Comparison of ENCODE assay signal across 8 cellular contexts in the genomic region with DNA sequence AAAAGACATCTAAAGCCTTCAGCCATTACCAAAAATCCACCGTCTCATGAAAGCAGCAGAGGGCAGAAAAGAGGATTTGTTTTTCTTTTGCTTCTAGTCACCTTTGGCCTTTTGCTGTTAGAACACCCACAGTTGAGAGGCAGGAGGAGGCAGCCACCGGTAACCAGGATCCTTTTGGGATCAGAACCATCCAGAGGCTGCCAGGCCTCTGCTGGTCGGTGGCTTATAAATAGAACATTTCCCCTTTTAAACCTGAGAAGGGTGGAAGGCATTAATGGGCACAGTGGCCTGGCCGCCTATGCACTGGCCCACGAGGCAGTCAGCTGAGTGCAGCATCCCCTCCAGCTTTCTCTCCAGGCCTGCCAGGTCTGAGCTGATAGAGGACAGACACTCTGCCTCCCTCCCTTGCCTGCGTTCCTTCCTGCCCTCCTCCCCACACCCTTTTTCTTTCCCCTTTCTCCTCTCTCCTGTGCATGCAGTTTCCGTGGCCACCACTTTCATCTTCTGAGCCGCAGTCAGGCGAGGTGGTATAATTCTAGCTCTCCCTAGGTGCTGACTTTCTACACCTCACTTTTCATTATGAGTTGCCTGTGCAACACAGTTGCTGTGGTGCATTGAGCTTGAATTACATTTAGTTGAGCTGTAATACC.
DNase-seq lines count a peak whose midpoint lies in the region; ATAC-seq and TF ChIP-seq lines count a peak whose summit lies in the region.

No MANE protein-coding gene starts in this region.

- H3K27me3 Mint-ChIP-seq in activated naive CD4-positive, alpha-beta T cell treated with anti-CD3 and anti-CD28 coated beads for 36 hours (ENCODE audit: low read depth), result no peaks in the 10 kb centered on the region
- H3K27me3 Mint-ChIP-seq in T-helper 1 cell treated with Interleukin-12 subunit alpha and Interleukin-12 subunit beta and Interleukin-4 antibody, amounts not matched to agents 30 μg/mL and 1 μg/mL, for 36 hours (ENCODE audit: low read depth), result peaks cover 4% of the 10 kb centered on the region
- H3K27me3 Mint-ChIP-seq in immature natural killer cell (ENCODE audit: low read depth in 3 of 3), result peaks cover 2 to 4% (median 3%) of the 10 kb centered on the region in 3 donors

- peaks cover 0 to 28% (median 12%) of the 10 kb centered on the region in 4 donors for H3K4me1 ChIP-seq in tibial nerve

- TF ChIP-seq EP300 in tibial nerve (IDR thresholded peaks at IDR 0.05), result peak in 1 of 2 donors; percentile 26

- ATAC-seq in HG02623 (IDR thresholded peaks at IDR 0.05; ENCODE audit: unreplicated experiment), result peak; percentile 58

- no peak for TF ChIP-seq POLR2A in tibial nerve (IDR thresholded peaks at IDR 0.05)

- no peak overlapping the region for H3K27ac Mint-ChIP-seq in activated naive CD4-positive, alpha-beta T cell treated with anti-CD3 and anti-CD28 coated beads for 36 hours
- H3K27ac Mint-ChIP-seq in T-helper 1 cell treated with Interleukin-12 subunit alpha and Interleukin-12 subunit beta and Interleukin-4 antibody, amounts not matched to agents 30 μg/mL and 1 μg/mL, for 36 hours, result peak overlapping the region; percentile 14
- H3K27ac Mint-ChIP-seq in immature natural killer cell, result peak overlapping the region; percentile 56 to 85 (median 74)

- CTCF ChIA-PET in activated naive CD4-positive, alpha-beta T cell treated with anti-CD3 and anti-CD28 coated beads for 36 hours (lab: Charles Lee), result interaction anchor here (0.6 to 1.6 kb wide), 6 partner anchors 12 to 802 kb away, joined by 3 to 5 read pairs (median 4); no protein-coding TSS in a partner anchor

- H3K4me1 Mint-ChIP-seq in activated naive CD4-positive, alpha-beta T cell treated with anti-CD3 and anti-CD28 coated beads for 36 hours (ENCODE audit: low read depth), result peaks cover 42% of the 10 kb centered on the region
- H3K4me1 Mint-ChIP-seq in T-helper 1 cell treated with Interleukin-12 subunit alpha and Interleukin-12 subunit beta and Interleukin-4 antibody, amounts not matched to agents 30 μg/mL and 1 μg/mL, for 36 hours (ENCODE audit: low read depth), result peaks cover 23% of the 10 kb centered on the region
- peaks cover 44 to 64% of the 10 kb centered on the region in 2 donors for H3K4me1 Mint-ChIP-seq in immature natural killer cell

- H3K9me3 ChIP-seq in tibial nerve, result no peaks in the 10 kb centered on the region

- TF ChIP-seq CTCF in tibial nerve (IDR thresholded peaks at IDR 0.05), result peak in 1 of 5 experiments; percentile 18

- H3K4me3 Mint-ChIP-seq in activated naive CD4-positive, alpha-beta T cell treated with anti-CD3 and anti-CD28 coated beads for 36 hours, result no peak overlapping the region
- no peak overlapping the region for H3K4me3 Mint-ChIP-seq in T-helper 1 cell treated with Interleukin-12 subunit alpha and Interleukin-12 subunit beta and Interleukin-4 antibody, amounts not matched to agents 30 μg/mL and 1 μg/mL, for 36 hours
- peak overlapping the region in 2 of 5 donors; percentile 4 to 48 for H3K4me3 Mint-ChIP-seq in immature natural killer cell

- H3K36me3 Mint-ChIP-seq in activated naive CD4-positive, alpha-beta T cell treated with anti-CD3 and anti-CD28 coated beads for 36 hours (ENCODE audit: low read depth), result peaks cover 3% of the 10 kb centered on the region
- H3K36me3 Mint-ChIP-seq in T-helper 1 cell treated with Interleukin-12 subunit alpha and Interleukin-12 subunit beta and Interleukin-4 antibody, amounts not matched to agents 30 μg/mL and 1 μg/mL, for 36 hours (ENCODE audit: low read depth), result peaks cover 3% of the 10 kb centered on the region
- H3K36me3 Mint-ChIP-seq in immature natural killer cell, result peaks cover 11 to 19% (median 14%) of the 10 kb centered on the region in 3 donors

- DNase-seq in activated naive CD4-positive, alpha-beta T cell treated with anti-CD3 and anti-CD28 coated beads for 36 hours, result peak; percentile 73
- no peak for DNase-seq in activated naive CD4-positive, alpha-beta T cell treated with anti-CD3 and anti-CD28 coated beads, Interleukin-2, amount 50 U/mL, for 16 hours
- DNase-seq in immature natural killer cell, result peak in 1 of 3 donors; percentile 23
- no peak for DNase-seq in NCI-H2081 treated with DMSO at 0.1 percent for 48 hours (lab: John Stamatoyannopoulos, UW)
- DNase-seq in DMS114 treated with DMSO at 0.1 percent for 48 hours (lab: John Stamatoyannopoulos, UW; ENCODE audit: unreplicated experiment), result no peak
- DNase-seq in tibial nerve (ENCODE audit: low spot score in 2 of 2), result no peak

- no peaks in the 10 kb centered on the region for H3K27me3 ChIP-seq in tibial nerve

- H3K36me3 ChIP-seq in tibial nerve, result peaks cover 0 to 3% (median 0%) of the 10 kb centered on the region in 3 donors

- no peaks in the 10 kb centered on the region for H3K9me3 Mint-ChIP-seq in activated naive CD4-positive, alpha-beta T cell treated with anti-CD3 and anti-CD28 coated beads for 36 hours
- no peaks in the 10 kb centered on the region for H3K9me3 Mint-ChIP-seq in T-helper 1 cell treated with Interleukin-12 subunit alpha and Interleukin-12 subunit beta and Interleukin-4 antibody, amounts not matched to agents 30 μg/mL and 1 μg/mL, for 36 hours
- H3K9me3 Mint-ChIP-seq in immature natural killer cell, result peaks cover 0 to 2% (median 0%) of the 10 kb centered on the region in 6 donors

- 36 to 41% methylated on average over 9 of the region's 9 CpGs for WGBS in tibial nerve, 2 donors

- intact Hi-C loops in activated naive CD4-positive, alpha-beta T cell treated with anti-CD3 and anti-CD28 coated beads for 36 hours (cut with micrococcal nuclease), result loop anchor here (1.0 kb wide), 1 partner anchor 33 kb away; no protein-coding TSS in a partner anchor

- H3K27ac ChIP-seq in tibial nerve, result peak overlapping the region in 2 of 4 donors; percentile 63 to 66

- H3K4me3 ChIP-seq in tibial nerve, result no peak overlapping the region
